Comparison of ENCODE assay signal across 15 cellular contexts in genomic region chr20:16571333-16571732, GRCh38.
"Had no signal": no experiment of that assay in that cellular context is flagged by ENCODE, and none has a peak within 500 bp of the region (broad histone marks: within the 10 kb centered on the region; RNA-seq: fewer than 3 reads in every experiment).

No MANE protein-coding gene starts in this region.

- H3K27me3 Mint-ChIP-seq: T-cell had no signal

- H3K9me3 Mint-ChIP-seq: activated T-helper 1 cell treated with anti-CD3 and anti-CD28 coated beads, Interleukin-12 subunit alpha, Interleukin-12 subunit beta, Interleukin-2, Interleukin-4 antibody, amounts not matched to agents 30 ng/mL and 10 ng/mL and 1 ng/mL, durations not matched to agents 14 hours and 24 hours and 36 hours; T-cell had no signal

- H3K9me3 ChIP-seq: body of pancreas, esophagus muscularis mucosa, heart left ventricle, thyroid gland had no signal

- H3K36me3 Mint-ChIP-seq: T-cell had no signal

- H3K27ac ChIP-seq: body of pancreas, esophagus muscularis mucosa, thyroid gland had no signal

- ATAC-seq: activated CD8-positive, alpha-beta T cell treated with anti-CD3 and anti-CD28 coated beads, Interleukin-2, amount 10 ng/mL, durations not matched to agents 7 days and 5 days; body of pancreas; heart left ventricle; left ventricle myocardium superior; T-cell had no signal

- H3K36me3 ChIP-seq: esophagus muscularis mucosa, heart left ventricle, thyroid gland had no signal

- H3K4me3 Mint-ChIP-seq: activated CD8-positive, alpha-beta T cell treated with anti-CD3 and anti-CD28 coated beads, Interleukin-2, amount 10 ng/mL, durations not matched to agents 7 days and 5 days had no signal

- H3K4me3 ChIP-seq: body of pancreas had no signal

- H3K27ac Mint-ChIP-seq: activated CD8-positive, alpha-beta T cell treated with anti-CD3 and anti-CD28 coated beads, Interleukin-2, amount 10 ng/mL, durations not matched to agents 7 days and 5 days; activated T-helper 1 cell treated with anti-CD3 and anti-CD28 coated beads, Interleukin-12 subunit alpha, Interleukin-12 subunit beta, Interleukin-2, Interleukin-4 antibody, amounts not matched to agents 30 ng/mL and 10 ng/mL and 1 ng/mL, durations not matched to agents 14 hours and 24 hours and 36 hours had no signal

- H3K27me3 ChIP-seq: body of pancreas, esophagus muscularis mucosa, heart left ventricle, thyroid gland had no signal

- FAIRE-seq: kidney, small intestine had no signal

- DNase-seq: activated CD4-positive, alpha-beta T cell treated with anti-CD3 and anti-CD28 coated beads for 48 hours; activated CD8-positive, alpha-beta T cell treated with anti-CD3 and anti-CD28 coated beads, Interleukin-2, amount 10 ng/mL, durations not matched to agents 7 days and 5 days; activated naive CD4-positive, alpha-beta T cell; body of pancreas; cerebellar nuclear complex; dermis blood vessel endothelial cell; foreskin fibroblast; heart left ventricle; kidney; left ventricle myocardium superior; T-cell; thyroid gland had no signal
